In the genomic region with DNA sequence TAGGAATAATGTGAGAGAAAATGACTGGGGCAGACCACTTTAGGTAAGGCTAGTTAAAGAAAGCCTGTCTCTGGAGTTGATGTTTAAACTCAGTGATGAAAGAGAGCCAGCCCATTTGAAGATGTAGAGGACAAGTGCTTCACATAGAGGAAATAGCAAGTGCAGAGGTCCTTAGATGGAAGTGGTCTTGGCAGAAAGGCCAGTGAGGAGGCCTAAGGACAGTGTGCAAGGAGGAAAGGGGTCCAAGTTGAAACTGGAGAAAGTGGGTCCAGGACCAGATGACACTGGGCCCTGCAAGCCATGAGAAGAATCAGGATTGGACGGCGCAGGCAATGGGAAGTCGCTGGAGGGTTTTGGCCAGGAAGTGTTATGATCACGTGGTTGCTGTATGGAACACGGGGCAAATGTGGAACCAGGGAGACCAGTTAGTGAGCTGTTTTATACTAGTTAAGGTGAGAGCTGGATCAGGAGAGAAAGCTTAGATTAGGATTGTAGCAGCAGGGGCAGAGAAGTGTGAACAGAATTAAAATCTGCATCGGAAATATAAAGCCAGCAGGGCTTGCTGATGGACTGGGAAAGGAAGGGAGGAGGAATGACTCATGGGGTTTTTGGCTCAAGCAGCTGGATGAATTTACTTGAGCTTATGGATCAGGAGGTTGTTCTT, we compare ENCODE assay signal across 8 cellular contexts. TPM values are rescaled to one million over a fixed set of nuclear protein-coding genes. Genes with fewer than 3 reads are reported as not detected.
DNase-seq lines count a peak whose midpoint lies in the region; ATAC-seq and TF ChIP-seq lines count a peak whose summit lies in the region.

No MANE protein-coding gene starts in this region.

- H3K9me3 ChIP-seq in gastroesophageal sphincter, result no peaks in the 10 kb centered on the region
- no peaks in the 10 kb centered on the region for H3K9me3 ChIP-seq in skeletal muscle satellite cell (replicated peaks; ENCODE audit: low read length)

- no peak for TF ChIP-seq POLR2A in gastroesophageal sphincter (IDR thresholded peaks at IDR 0.05)

- peak in 1 of 4 experiments; percentile 22 for TF ChIP-seq CTCF in gastroesophageal sphincter (IDR thresholded peaks at IDR 0.05)

- H3K27ac Mint-ChIP-seq in activated CD4-positive, alpha-beta memory T cell treated with anti-CD3 and anti-CD28 coated beads, Interleukin-2, amount 10 ng/mL, durations not matched to agents 7 days and 5 days, result peak overlapping the region; percentile 24

- peak overlapping the region; percentile 81 for H3K4me2 ChIP-seq in skeletal muscle satellite cell (ENCODE audit: low read length)

- H3K27me3 Mint-ChIP-seq in activated CD4-positive, alpha-beta memory T cell treated with anti-CD3 and anti-CD28 coated beads, Interleukin-2, amount 10 ng/mL, durations not matched to agents 7 days and 5 days, result no peaks in the 10 kb centered on the region

- peaks cover 46% of the 10 kb centered on the region for H3K4me1 Mint-ChIP-seq in activated CD4-positive, alpha-beta memory T cell treated with anti-CD3 and anti-CD28 coated beads, Interleukin-2, amount 10 ng/mL, durations not matched to agents 7 days and 5 days

- H3K27me3 ChIP-seq in gastroesophageal sphincter, result no peaks in the 10 kb centered on the region
- no peaks in the 10 kb centered on the region for H3K27me3 ChIP-seq in skeletal muscle satellite cell (ENCODE audit: control insufficient read depth, insufficient read depth, low read length)

- peak overlapping the region; percentile 6 to 28 for H3K4me3 ChIP-seq in gastroesophageal sphincter
- peak overlapping the region; percentile 65 for H3K4me3 ChIP-seq in skeletal muscle satellite cell (ENCODE audit: low read length)

- H3K9ac ChIP-seq in skeletal muscle satellite cell (ENCODE audit: low read depth, low read length), result peak overlapping the region; percentile 25

- 5 to 36% methylated on average over 6 of the region's 6 CpGs for WGBS in gastroesophageal sphincter (ENCODE audit: low coverage in 1 of 2), 2 donors

- DNase-seq in COLO668 (lab: John Stamatoyannopoulos, UW; ENCODE audit: unreplicated experiment) (peak; percentile 37), mesenteric fat pad (ENCODE audit: low spot score) (no peak)
- no peak for DNase-seq in activated CD4-positive, alpha-beta memory T cell treated with anti-CD3 and anti-CD28 coated beads, Interleukin-2, amount 10 ng/mL, durations not matched to agents 7 days and 5 days
- DNase-seq in stimulated activated CD4-positive, alpha-beta T cell treated with anti-CD3 and anti-CD28 coated beads, Interleukin-2, amount 100 ng/mL, for 24 hours, result no peak

- peak overlapping the region in 3 of 4 donors; percentile 65 to 77 (median 76) for H3K27ac ChIP-seq in gastroesophageal sphincter

- CTCF ChIA-PET in activated CD4-positive, alpha-beta memory T cell treated with anti-CD3 and anti-CD28 coated beads, Interleukin-2, amount 10 ng/mL, durations not matched to agents 7 days and 5 days (lab: Charles Lee), result interaction anchor here (0.7 to 13.6 kb wide), 9 partner anchors 8 to 100 kb away, joined by 3 to 201 read pairs (median 3); partner anchors contain the start of gene PSMD6

- no peaks in the 10 kb centered on the region for H3K9me3 Mint-ChIP-seq in activated CD4-positive, alpha-beta memory T cell treated with anti-CD3 and anti-CD28 coated beads, Interleukin-2, amount 10 ng/mL, durations not matched to agents 7 days and 5 days

- no peak overlapping the region for H3K4me3 Mint-ChIP-seq in activated CD4-positive, alpha-beta memory T cell treated with anti-CD3 and anti-CD28 coated beads, Interleukin-2, amount 10 ng/mL, durations not matched to agents 7 days and 5 days

- POLR2A ChIA-PET in activated CD4-positive, alpha-beta memory T cell treated with anti-CD3 and anti-CD28 coated beads, Interleukin-2, amount 10 ng/mL, durations not matched to agents 7 days and 5 days (lab: Charles Lee), result interaction anchor here (1.0 to 11.6 kb wide), 3 partner anchors 9 to 18 kb away, joined by 5 to 249 read pairs (median 15); no protein-coding TSS in a partner anchor

- peak; percentile 36 for ATAC-seq in HG03342 (IDR thresholded peaks at IDR 0.05; ENCODE audit: unreplicated experiment)
- ATAC-seq in gastroesophageal sphincter, result peak; percentile 58
- no peak for ATAC-seq in HG02642 (IDR thresholded peaks at IDR 0.05; ENCODE audit: poor library complexity, unreplicated experiment)

- H3K36me3 Mint-ChIP-seq in activated CD4-positive, alpha-beta memory T cell treated with anti-CD3 and anti-CD28 coated beads, Interleukin-2, amount 10 ng/mL, durations not matched to agents 7 days and 5 days (ENCODE audit: low read depth), result peaks cover 10% of the 10 kb centered on the region

- no peak for TF ChIP-seq EP300 in gastroesophageal sphincter (IDR thresholded peaks at IDR 0.05)

- H3K36me3 ChIP-seq in gastroesophageal sphincter (peaks cover 0 to 3% of the 10 kb centered on the region in 2 donors), skeletal muscle satellite cell (ENCODE audit: insufficient read depth, low read length) (peaks cover 11% of the 10 kb centered on the region)

- peaks cover 10 to 86% (median 21%) of the 10 kb centered on the region in 3 donors for H3K4me1 ChIP-seq in gastroesophageal sphincter
- peaks cover 13% of the 10 kb centered on the region for H3K4me1 ChIP-seq in skeletal muscle satellite cell (ENCODE audit: control insufficient read depth, insufficient read depth, low read length)

RNA-seq across cellular contexts. Expression of gene SCAANT1, which starts 48.0 kb away (rescaled TPM):
- total RNA-seq in activated CD4-positive, alpha-beta memory T cell treated with anti-CD3 and anti-CD28 coated beads, Interleukin-2, amount 10 ng/mL, durations not matched to agents 7 days and 5 days, result not detected
- total RNA-seq in gastroesophageal sphincter (not detected), mesenteric fat pad (not detected)
- total RNA-seq in skeletal muscle satellite cell (2012; rRNA removed), result not detected in 2 replicates
